26 cellular contexts compared by ENCODE assay signal in genomic region chr7:130309986-130310385, GRCh38. TPM values are rescaled to one million over a fixed set of nuclear protein-coding genes. Genes with fewer than 3 reads are reported as not detected.
"Had no signal": no experiment of that assay in that cellular context is flagged by ENCODE, and none has a peak within 500 bp of the region (broad histone marks: within the 10 kb centered on the region; RNA-seq: fewer than 3 reads in every experiment).

No MANE protein-coding gene starts in this region.

- H3K4me1 ChIP-seq: gastrocnemius medialis, thyroid gland had no signal

- H3K9me3 ChIP-seq: gastrocnemius medialis, thyroid gland had no signal

- H3K27me3 ChIP-seq: cardiac muscle cell, gastrocnemius medialis, thyroid gland had no signal

- DNase-seq: activated CD4-positive, alpha-beta T cell treated with anti-CD3 and anti-CD28 coated beads for 1 hour; activated CD8-positive, alpha-beta T cell treated with anti-CD3 and anti-CD28 coated beads, Interleukin-2, amount 10 ng/mL, durations not matched to agents 7 days and 5 days; amygdala; effector CD8-positive, alpha-beta T cell; gastrocnemius medialis; head of caudate nucleus; kidney; midbrain; nucleus accumbens; stimulated activated CD4-positive, alpha-beta T cell treated with anti-CD3 and anti-CD28 coated beads, Interleukin-4, amount 100 ng/mL, for 4 hours; stimulated activated naive CD4-positive, alpha-beta T cell treated with Interleukin-2 at 50 U/mL for 16 hours; thyroid gland; WERI-Rb-1 had no signal

- H3K36me3 ChIP-seq: cardiac muscle cell, gastrocnemius medialis, thyroid gland, WERI-Rb-1 had no signal

- H3K4me2 ChIP-seq: smooth muscle cell had no signal

- H3K27me3 Mint-ChIP-seq: activated naive CD8-positive, alpha-beta T cell; dendritic cell treated with granulocyte-macrophage colony-stimulating factor and Interleukin-4, amounts not matched to agents 40 ng/mL and 50 ng/mL, for 4 days had no signal

- H3K36me3 Mint-ChIP-seq: activated naive CD8-positive, alpha-beta T cell had no signal

- H3K27ac Mint-ChIP-seq: activated CD8-positive, alpha-beta T cell treated with anti-CD3 and anti-CD28 coated beads, Interleukin-2, amount 10 ng/mL, durations not matched to agents 7 days and 5 days; activated naive CD8-positive, alpha-beta T cell; activated T-helper 1 cell treated with anti-CD3 and anti-CD28 coated beads, Interleukin-12 subunit alpha, Interleukin-12 subunit beta, Interleukin-2, Interleukin-4 antibody, amounts not matched to agents 30 ng/mL and 10 ng/mL and 1 ng/mL, durations not matched to agents 14 hours and 24 hours and 36 hours; dendritic cell treated with granulocyte-macrophage colony-stimulating factor and Interleukin-4, amounts not matched to agents 40 ng/mL and 50 ng/mL, for 4 days had no signal

- H3K27ac ChIP-seq: cardiac muscle cell, gastrocnemius medialis, thyroid gland, WERI-Rb-1 had no signal

- ATAC-seq: activated CD8-positive, alpha-beta T cell treated with anti-CD3 and anti-CD28 coated beads, Interleukin-2, amount 10 ng/mL, durations not matched to agents 7 days and 5 days; esophagus mucosa; gastrocnemius medialis; left lobe of liver; sciatic nerve had no signal

- H3K9me3 Mint-ChIP-seq: activated T-helper 1 cell treated with anti-CD3 and anti-CD28 coated beads, Interleukin-12 subunit alpha, Interleukin-12 subunit beta, Interleukin-2, Interleukin-4 antibody, amounts not matched to agents 30 ng/mL and 10 ng/mL and 1 ng/mL, durations not matched to agents 14 hours and 24 hours and 36 hours; dendritic cell treated with granulocyte-macrophage colony-stimulating factor and Interleukin-4, amounts not matched to agents 40 ng/mL and 50 ng/mL, for 4 days had no signal

- FAIRE-seq: kidney had no signal

- H3K4me3 Mint-ChIP-seq: activated CD8-positive, alpha-beta T cell treated with anti-CD3 and anti-CD28 coated beads, Interleukin-2, amount 10 ng/mL, durations not matched to agents 7 days and 5 days; activated naive CD8-positive, alpha-beta T cell; activated T-helper 1 cell treated with anti-CD3 and anti-CD28 coated beads, Interleukin-12 subunit alpha, Interleukin-12 subunit beta, Interleukin-2, Interleukin-4 antibody, amounts not matched to agents 30 ng/mL and 10 ng/mL and 1 ng/mL, durations not matched to agents 14 hours and 24 hours and 36 hours; dendritic cell treated with granulocyte-macrophage colony-stimulating factor and Interleukin-4, amounts not matched to agents 40 ng/mL and 50 ng/mL, for 4 days; nephron had no signal

- H3K4me3 ChIP-seq: cardiac muscle cell, gastrocnemius medialis, lung, smooth muscle cell, thyroid gland had no signal

RNA-seq across cellular contexts. Expression of gene CPA4, which starts 17.0 kb away (rescaled TPM):
- total RNA-seq: activated CD8-positive, alpha-beta T cell treated with anti-CD3 and anti-CD28 coated beads, Interleukin-2, amount 10 ng/mL, durations not matched to agents 7 days and 5 days; activated T-helper 1 cell treated with anti-CD3 and anti-CD28 coated beads, Interleukin-12 subunit alpha, Interleukin-12 subunit beta, Interleukin-2, Interleukin-4 antibody, amounts not matched to agents 30 ng/mL and 10 ng/mL and 1 ng/mL, durations not matched to agents 14 hours and 24 hours and 36 hours; cardiac muscle cell; gastrocnemius medialis; left lobe of liver; thyroid gland had no signal
- polyA plus RNA-seq: urinary bladder had no signal

RNA-seq across cellular contexts. Expression of gene CPA5, which starts 34.6 kb away (rescaled TPM):
- total RNA-seq: cardiac muscle cell, chondrocyte, esophagus mucosa, gastrocnemius medialis, left lobe of liver, lung, sciatic nerve, smooth muscle cell, subcutaneous adipose tissue, thyroid gland, urinary bladder had no signal
- polyA plus RNA-seq: smooth muscle cell had no signal

RNA-seq across cellular contexts. Expression of gene CPA2, which starts 43.3 kb away (rescaled TPM):
- total RNA-seq: activated CD8-positive, alpha-beta T cell treated with anti-CD3 and anti-CD28 coated beads, Interleukin-2, amount 10 ng/mL, durations not matched to agents 7 days and 5 days; activated T-helper 1 cell treated with anti-CD3 and anti-CD28 coated beads, Interleukin-12 subunit alpha, Interleukin-12 subunit beta, Interleukin-2, Interleukin-4 antibody, amounts not matched to agents 30 ng/mL and 10 ng/mL and 1 ng/mL, durations not matched to agents 14 hours and 24 hours and 36 hours; chondrocyte; esophagus mucosa; gastrocnemius medialis; kidney; smooth muscle cell; subcutaneous adipose tissue; thyroid gland; urinary bladder had no signal
